Comparison of ENCODE assay signal across 38 cellular contexts in genomic region chr16:85774136-85774535, GRCh38. TPM values are rescaled to one million over a fixed set of nuclear protein-coding genes. Genes with fewer than 3 reads are reported as not detected.
"Had no signal": no experiment of that assay in that cellular context is flagged by ENCODE, and none has a peak within 500 bp of the region (broad histone marks: within the 10 kb centered on the region; RNA-seq: fewer than 3 reads in every experiment).

No MANE protein-coding gene starts in this region.

- DNase-seq: activated effector memory CD4-positive, alpha-beta T cell treated with anti-CD3 and anti-CD28 coated beads, Interleukin-2, amount 50 U/mL, for 16 hours; activated effector memory CD4-positive, alpha-beta T cell treated with Interleukin-2 at 50 U/mL for 16 hours; activated gamma-delta T cell; activated gamma-delta T cell treated with Interleukin-2 at 50 U/mL for 16 hours; activated naive CD4-positive, alpha-beta T cell; activated naive CD4-positive, alpha-beta T cell treated with anti-CD3 and anti-CD28 coated beads for 36 hours; activated naive CD4-positive, alpha-beta T cell treated with anti-CD3 and anti-CD28 coated beads, Interleukin-2, amount 10 ng/mL, durations not matched to agents 7 days and 5 days; activated naive CD4-positive, alpha-beta T cell treated with anti-CD3 and anti-CD28 coated beads, Interleukin-2, amount 50 U/mL, for 16 hours; activated naive CD4-positive, alpha-beta T cell treated with Interleukin-2 at 50 U/mL for 16 hours; activated naive CD8-positive, alpha-beta T cell treated with anti-CD3 and anti-CD28 coated beads for 36 hours; activated naive CD8-positive, alpha-beta T cell treated with anti-CD3 and anti-CD28 coated beads, Interleukin-2, amount 10 ng/mL, durations not matched to agents 7 days and 5 days; activated naive CD8-positive, alpha-beta T cell treated with anti-CD3 and anti-CD28 coated beads, Interleukin-2, amount 50 U/mL, for 24 hours; activated T-cell treated with anti-CD3 and anti-CD28 coated beads, Interleukin-2, amount 50 U/mL, for 1 hour; activated T-cell treated with anti-CD3 and anti-CD28 coated beads, Interleukin-2, amount 50 U/mL, for 24 hours; activated T-cell treated with anti-CD3 and anti-CD28 coated beads, Interleukin-2, amount 50 U/mL, for 4 hours; activated T-cell treated with anti-CD3 and anti-CD28 coated beads, Interleukin-2, amount 50 U/mL, for 48 hours; activated T-cell treated with anti-CD3 and anti-CD28 coated beads, Interleukin-2, amount 50 U/mL, for 72 hours; adrenal gland; amniotic stem cell; amygdala; anterior cingulate cortex; body of pancreas; brain microvascular endothelial cell; caudate nucleus; central memory CD4-positive, alpha-beta T cell; cerebellar nuclear complex had no signal

- H3K36me3 Mint-ChIP-seq: activated naive CD4-positive, alpha-beta T cell treated with anti-CD3 and anti-CD28 coated beads, Interleukin-2, amount 50 U/mL, for 72 hours; activated naive CD8-positive, alpha-beta T cell had no signal

- H3K27ac ChIP-seq: adrenal gland, ascending aorta, body of pancreas, brain microvascular endothelial cell, breast epithelium, cardiac muscle cell had no signal

- H3K27ac Mint-ChIP-seq: activated naive CD4-positive, alpha-beta T cell treated with anti-CD3 and anti-CD28 coated beads for 36 hours; activated naive CD4-positive, alpha-beta T cell treated with anti-CD3 and anti-CD28 coated beads, Interleukin-2, amount 10 ng/mL, durations not matched to agents 7 days and 5 days; activated naive CD4-positive, alpha-beta T cell treated with anti-CD3 and anti-CD28 coated beads, Interleukin-2, amount 50 U/mL, for 24 hours; activated naive CD4-positive, alpha-beta T cell treated with anti-CD3 and anti-CD28 coated beads, Interleukin-2, amount 50 U/mL, for 72 hours; activated naive CD8-positive, alpha-beta T cell; activated naive CD8-positive, alpha-beta T cell treated with anti-CD3 and anti-CD28 coated beads for 36 hours; activated naive CD8-positive, alpha-beta T cell treated with anti-CD3 and anti-CD28 coated beads, Interleukin-2, amount 10 ng/mL, durations not matched to agents 7 days and 5 days; activated naive CD8-positive, alpha-beta T cell treated with anti-CD3 and anti-CD28 coated beads, Interleukin-2, amount 50 U/mL, for 24 hours; activated T-cell treated with anti-CD3 and anti-CD28 coated beads, Interleukin-2, amount 50 U/mL, for 24 hours; activated T-helper 1 cell treated with anti-CD3 and anti-CD28 coated beads, Interleukin-12 subunit alpha, Interleukin-12 subunit beta, Interleukin-2, Interleukin-4 antibody, amounts not matched to agents 30 ng/mL and 10 ng/mL and 1 ng/mL, durations not matched to agents 14 hours and 24 hours and 36 hours; activated T-helper 17 cell treated with anti-CD3 and anti-CD28 coated beads, Interleukin-2, amount 50 U/mL, for 72 hours; activated T-helper 2 cell treated with anti-CD3 and anti-CD28 coated beads, Interferon-gamma antibody, Interleukin-2, Interleukin-4, amounts not matched to agents 10 μg/mL and 5 μg/mL and 100 μg/mL, durations not matched to agents 14 hours and 24 hours and 36 hours; brain had no signal

- H3K4me3 Mint-ChIP-seq: activated naive CD4-positive, alpha-beta T cell treated with anti-CD3 and anti-CD28 coated beads for 36 hours; activated naive CD4-positive, alpha-beta T cell treated with anti-CD3 and anti-CD28 coated beads, Interleukin-2, amount 10 ng/mL, durations not matched to agents 7 days and 5 days; activated naive CD4-positive, alpha-beta T cell treated with anti-CD3 and anti-CD28 coated beads, Interleukin-2, amount 50 U/mL, for 24 hours; activated naive CD8-positive, alpha-beta T cell; activated naive CD8-positive, alpha-beta T cell treated with anti-CD3 and anti-CD28 coated beads for 36 hours; activated naive CD8-positive, alpha-beta T cell treated with anti-CD3 and anti-CD28 coated beads, Interleukin-2, amount 10 ng/mL, durations not matched to agents 7 days and 5 days; activated naive CD8-positive, alpha-beta T cell treated with anti-CD3 and anti-CD28 coated beads, Interleukin-2, amount 50 U/mL, for 24 hours; activated T-cell treated with anti-CD3 and anti-CD28 coated beads, Interleukin-2, amount 50 U/mL, for 24 hours; activated T-cell treated with anti-CD3 and anti-CD28 coated beads, Interleukin-2, amount 50 U/mL, for 4 hours; activated T-cell treated with anti-CD3 and anti-CD28 coated beads, Interleukin-2, amount 50 U/mL, for 72 hours; activated T-helper 1 cell treated with anti-CD3 and anti-CD28 coated beads, Interleukin-12 subunit alpha, Interleukin-12 subunit beta, Interleukin-2, Interleukin-4 antibody, amounts not matched to agents 30 ng/mL and 10 ng/mL and 1 ng/mL, durations not matched to agents 14 hours and 24 hours and 36 hours; activated T-helper 17 cell treated with anti-CD3 and anti-CD28 coated beads, Interleukin-2, amount 50 U/mL, for 72 hours; brain; central memory CD8-positive, alpha-beta T cell had no signal

- H3K4me3 ChIP-seq: adrenal gland, ascending aorta, body of pancreas, breast epithelium, cardiac muscle cell had no signal

- H3K27me3 ChIP-seq: adrenal gland, ascending aorta, body of pancreas, brain microvascular endothelial cell, breast epithelium, cardiac muscle cell had no signal

- H3K27me3 Mint-ChIP-seq: activated naive CD4-positive, alpha-beta T cell treated with anti-CD3 and anti-CD28 coated beads, Interleukin-2, amount 10 ng/mL, durations not matched to agents 7 days and 5 days; activated naive CD4-positive, alpha-beta T cell treated with anti-CD3 and anti-CD28 coated beads, Interleukin-2, amount 50 U/mL, for 24 hours; activated naive CD8-positive, alpha-beta T cell; activated naive CD8-positive, alpha-beta T cell treated with anti-CD3 and anti-CD28 coated beads for 36 hours; activated naive CD8-positive, alpha-beta T cell treated with anti-CD3 and anti-CD28 coated beads, Interleukin-2, amount 10 ng/mL, durations not matched to agents 7 days and 5 days; activated naive CD8-positive, alpha-beta T cell treated with anti-CD3 and anti-CD28 coated beads, Interleukin-2, amount 50 U/mL, for 24 hours; activated T-cell treated with anti-CD3 and anti-CD28 coated beads, Interleukin-2, amount 50 U/mL, for 24 hours; activated T-helper 17 cell treated with anti-CD3 and anti-CD28 coated beads, Interleukin-2, amount 50 U/mL, for 72 hours; brain; central memory CD8-positive, alpha-beta T cell had no signal

- H3K36me3 ChIP-seq: breast epithelium had no signal

- ATAC-seq: activated naive CD4-positive, alpha-beta T cell treated with anti-CD3 and anti-CD28 coated beads, Interleukin-2, amount 50 U/mL, for 72 hours; activated naive CD8-positive, alpha-beta T cell treated with anti-CD3 and anti-CD28 coated beads, Interleukin-2, amount 50 U/mL, for 24 hours; activated T-cell treated with anti-CD3 and anti-CD28 coated beads, Interleukin-2, amount 50 U/mL, for 4 hours; activated T-cell treated with anti-CD3 and anti-CD28 coated beads, Interleukin-2, amount 50 U/mL, for 72 hours; activated T-helper 17 cell treated with anti-CD3 and anti-CD28 coated beads, Interleukin-2, amount 50 U/mL, for 72 hours; body of pancreas had no signal

- H3K4me1 Mint-ChIP-seq: activated naive CD4-positive, alpha-beta T cell treated with anti-CD3 and anti-CD28 coated beads, Interleukin-2, amount 10 ng/mL, durations not matched to agents 7 days and 5 days; activated naive CD4-positive, alpha-beta T cell treated with anti-CD3 and anti-CD28 coated beads, Interleukin-2, amount 50 U/mL, for 24 hours; activated naive CD8-positive, alpha-beta T cell treated with anti-CD3 and anti-CD28 coated beads for 36 hours; activated naive CD8-positive, alpha-beta T cell treated with anti-CD3 and anti-CD28 coated beads, Interleukin-2, amount 10 ng/mL, durations not matched to agents 7 days and 5 days; activated T-helper 17 cell treated with anti-CD3 and anti-CD28 coated beads, Interleukin-2, amount 50 U/mL, for 72 hours; brain had no signal

- H3K4me1 ChIP-seq: adrenal gland, ascending aorta, body of pancreas had no signal

- H3K9me3 ChIP-seq: adrenal gland, ascending aorta, body of pancreas, breast epithelium had no signal

- H3K9me3 Mint-ChIP-seq: activated naive CD4-positive, alpha-beta T cell treated with anti-CD3 and anti-CD28 coated beads for 36 hours; activated naive CD4-positive, alpha-beta T cell treated with anti-CD3 and anti-CD28 coated beads, Interleukin-2, amount 10 ng/mL, durations not matched to agents 7 days and 5 days; activated naive CD4-positive, alpha-beta T cell treated with anti-CD3 and anti-CD28 coated beads, Interleukin-2, amount 50 U/mL, for 24 hours; activated naive CD4-positive, alpha-beta T cell treated with anti-CD3 and anti-CD28 coated beads, Interleukin-2, amount 50 U/mL, for 72 hours; activated naive CD8-positive, alpha-beta T cell treated with anti-CD3 and anti-CD28 coated beads for 36 hours; activated naive CD8-positive, alpha-beta T cell treated with anti-CD3 and anti-CD28 coated beads, Interleukin-2, amount 10 ng/mL, durations not matched to agents 7 days and 5 days; activated naive CD8-positive, alpha-beta T cell treated with anti-CD3 and anti-CD28 coated beads, Interleukin-2, amount 50 U/mL, for 24 hours; activated T-cell treated with anti-CD3 and anti-CD28 coated beads, Interleukin-2, amount 50 U/mL, for 24 hours; activated T-cell treated with anti-CD3 and anti-CD28 coated beads, Interleukin-2, amount 50 U/mL, for 4 hours; activated T-cell treated with anti-CD3 and anti-CD28 coated beads, Interleukin-2, amount 50 U/mL, for 72 hours; activated T-helper 1 cell treated with anti-CD3 and anti-CD28 coated beads, Interleukin-12 subunit alpha, Interleukin-12 subunit beta, Interleukin-2, Interleukin-4 antibody, amounts not matched to agents 30 ng/mL and 10 ng/mL and 1 ng/mL, durations not matched to agents 14 hours and 24 hours and 36 hours; activated T-helper 17 cell treated with anti-CD3 and anti-CD28 coated beads, Interleukin-2, amount 50 U/mL, for 72 hours; activated T-helper 2 cell treated with anti-CD3 and anti-CD28 coated beads, Interferon-gamma antibody, Interleukin-2, Interleukin-4, amounts not matched to agents 10 μg/mL and 5 μg/mL and 100 μg/mL, durations not matched to agents 14 hours and 24 hours and 36 hours; brain; central memory CD8-positive, alpha-beta T cell had no signal

RNA-seq across cellular contexts. Expression of gene C16orf74, which starts 23.2 kb away (rescaled TPM):
- total RNA-seq: activated T-helper 1 cell treated with anti-CD3 and anti-CD28 coated beads, Interleukin-12 subunit alpha, Interleukin-12 subunit beta, Interleukin-2, Interleukin-4 antibody, amounts not matched to agents 30 ng/mL and 10 ng/mL and 1 ng/mL, durations not matched to agents 14 hours and 24 hours and 36 hours; activated T-helper 2 cell treated with anti-CD3 and anti-CD28 coated beads, Interferon-gamma antibody, Interleukin-2, Interleukin-4, amounts not matched to agents 10 μg/mL and 5 μg/mL and 100 μg/mL, durations not matched to agents 14 hours and 24 hours and 36 hours; ascending aorta had no signal
- polyA plus RNA-seq: aorta had no signal
